ENCODE assay signal across 6 cellular contexts in genomic region chrX:48540480-48540879, GRCh38. TPM values are rescaled to one million over a fixed set of nuclear protein-coding genes. Genes with fewer than 3 reads are reported as not detected.
DNase-seq lines count a peak whose midpoint lies in the region; ATAC-seq and TF ChIP-seq lines count a peak whose summit lies in the region.

No MANE protein-coding gene starts in this region.

- no peak overlapping the region for H3K4me3 ChIP-seq in CD4-positive, alpha-beta memory T cell (ENCODE audit: low read length in 2 of 2)
- peak overlapping the region; percentile 72 for H3K4me3 ChIP-seq in WI38 (ENCODE audit: low read depth, low read length)
- no peak overlapping the region for H3K4me3 ChIP-seq in mesendoderm (ENCODE audit: low read length)

- no peaks in the 10 kb centered on the region for H3K27me3 ChIP-seq in CD4-positive, alpha-beta memory T cell (ENCODE audit: insufficient read depth, low read length)
- no peaks in the 10 kb centered on the region for H3K27me3 ChIP-seq in mesendoderm (ENCODE audit: insufficient read depth, low read length, poor library complexity)

- no peak overlapping the region for H3K4me2 ChIP-seq in mesendoderm (ENCODE audit: low read length)

- H3K79me1 ChIP-seq in mesendoderm (ENCODE audit: low read length) = no peaks in the 10 kb centered on the region

- H3K9me3 ChIP-seq in CD4-positive, alpha-beta memory T cell (ENCODE audit: control insufficient read depth in 1 of 2, low read length in 2 of 2) = no peaks in the 10 kb centered on the region

- peaks cover 13 to 24% (median 17%) of the 10 kb centered on the region in 4 donors for H3K4me1 Mint-ChIP-seq in CD4-positive, alpha-beta memory T cell

- peaks cover 20% of the 10 kb centered on the region for H3K4me1 ChIP-seq in CD4-positive, alpha-beta memory T cell (ENCODE audit: insufficient read depth, low read length)
- H3K4me1 ChIP-seq in mesendoderm (ENCODE audit: control insufficient read depth, low read depth, low read length) = no peaks in the 10 kb centered on the region

- H4K5ac ChIP-seq in mesendoderm (ENCODE audit: low read length) = no peak overlapping the region

- no peak overlapping the region for H4K8ac ChIP-seq in mesendoderm (ENCODE audit: low read depth, low read length)

- no CpG with 5 or more reads among the region's 7 CpGs for WGBS in mesendoderm (ENCODE audit: extremely low coverage, insufficient coverage, low lambda C conversion rate)

- peaks cover 4 to 27% of the 10 kb centered on the region in 2 donors for H3K36me3 Mint-ChIP-seq in CD4-positive, alpha-beta memory T cell

- no peaks in the 10 kb centered on the region for H3K9me3 Mint-ChIP-seq in CD4-positive, alpha-beta memory T cell

- H2AK5ac ChIP-seq in mesendoderm (ENCODE audit: low read length) = no peak overlapping the region

- no peak overlapping the region for H3K23ac ChIP-seq in mesendoderm (ENCODE audit: low read length)

- intact Hi-C loops in CD4-positive, alpha-beta memory T cell (cut with micrococcal nuclease) = no loop called here

- ATAC-seq in HG02884 (IDR thresholded peaks at IDR 0.05; ENCODE audit: unreplicated experiment) = no peak

- peak overlapping the region; percentile 85 to 99 (median 95) for H3K27ac Mint-ChIP-seq in CD4-positive, alpha-beta memory T cell

- no peak overlapping the region for H3K4ac ChIP-seq in mesendoderm (ENCODE audit: low read depth, low read length)

- no peak for DNase-seq in CD4-positive, alpha-beta memory T cell
- DNase-seq in mesendoderm = peak; percentile 22
- DNase-seq in NCI-H1092 (lab: John Stamatoyannopoulos, UW) = no peak
- no peak for DNase-seq in globus pallidus (ENCODE audit: low spot score)

- H2BK120ac ChIP-seq in mesendoderm (ENCODE audit: low read depth, low read length) = no peak overlapping the region

- no peaks in the 10 kb centered on the region for H3K36me3 ChIP-seq in CD4-positive, alpha-beta memory T cell (ENCODE audit: insufficient read depth, low read length)
- no peaks in the 10 kb centered on the region for H3K36me3 ChIP-seq in mesendoderm (ENCODE audit: control insufficient read depth, insufficient read depth, low read length)

- no peak for TF ChIP-seq CTCF in WI38 (IDR thresholded peaks at IDR 0.05; ENCODE audit: low read depth, low read length)

- H3K79me2 ChIP-seq in mesendoderm (ENCODE audit: control insufficient read depth, insufficient read depth, low read length) = no peaks in the 10 kb centered on the region

- H3K56ac ChIP-seq in mesendoderm (ENCODE audit: low read length) = no peak overlapping the region

- no peak overlapping the region for H2BK5ac ChIP-seq in mesendoderm (ENCODE audit: low read length)

- no peak overlapping the region for H3K9ac ChIP-seq in mesendoderm (ENCODE audit: low read length)

- POLR2A ChIA-PET in CD4-positive, alpha-beta memory T cell (lab: Charles Lee; ENCODE audit: partially characterized antibody) = interaction anchor here (1.0 to 4.0 kb wide), 12 partner anchors 8 to 457 kb away, joined by 3 to 49 read pairs (median 8); partner anchors contain the start of genes EBP, FTSJ1, HDAC6 and OTUD5

- no peak overlapping the region for H2BK15ac ChIP-seq in mesendoderm (replicated peaks; ENCODE audit: low read depth)

- H3K4me3 Mint-ChIP-seq in CD4-positive, alpha-beta memory T cell = peak overlapping the region; percentile 83 to 92 (median 88)

- no peak overlapping the region for H3K18ac ChIP-seq in mesendoderm (ENCODE audit: low read length)

- H3K27ac ChIP-seq in CD4-positive, alpha-beta memory T cell (ENCODE audit: low read depth, low read length) = peak overlapping the region; percentile 95
- no peak overlapping the region for H3K27ac ChIP-seq in mesendoderm (ENCODE audit: low read depth, low read length)

- no peaks in the 10 kb centered on the region for H3K27me3 Mint-ChIP-seq in CD4-positive, alpha-beta memory T cell

- CTCF ChIA-PET in CD4-positive, alpha-beta memory T cell (lab: Charles Lee; ENCODE audit: partially characterized antibody) = interaction anchor here (0.9 to 3.2 kb wide), 9 partner anchors 9 to 471 kb away, joined by 3 to 17 read pairs (median 4); partner anchors contain the start of genes RBM3 and SLC38A5

RNA-seq across cellular contexts. Expression of gene TBC1D25, which starts 1.0 kb away (rescaled TPM):
- 10 to 100 TPM; 22.8 to 24.5 TPM for total RNA-seq in CD4-positive, alpha-beta memory T cell
- polyA plus RNA-seq in CD4-positive, alpha-beta memory T cell = 10 to 100 TPM; 18.6 to 21.1 TPM
- polyA plus RNA-seq in mesendoderm (2013, experiment 1 of 2) = 4.4 TPM
- polyA plus RNA-seq in mesendoderm (2013, experiment 2 of 2) = 4.6 TPM

RNA-seq across cellular contexts. Expression of gene EBP, which starts 18.9 kb away (rescaled TPM):
- 10 to 100 TPM; 32.1 to 35.9 TPM for total RNA-seq in CD4-positive, alpha-beta memory T cell
- 100 to 1,000 TPM in 1 of 2 donors, 10 to 100 TPM in 1; 80.5 to 130 TPM for polyA plus RNA-seq in CD4-positive, alpha-beta memory T cell
- 81.5 TPM for polyA plus RNA-seq in mesendoderm (2013, experiment 1 of 2)
- 84.1 TPM for polyA plus RNA-seq in mesendoderm (2013, experiment 2 of 2)

RNA-seq across cellular contexts. Expression of gene PORCN, which starts 31.7 kb away (rescaled TPM):
- 10 to 100 TPM; 15.3 to 15.4 TPM for total RNA-seq in CD4-positive, alpha-beta memory T cell
- 10 to 100 TPM; 10.6 to 13.8 TPM for polyA plus RNA-seq in CD4-positive, alpha-beta memory T cell
- 7.3 TPM for polyA plus RNA-seq in mesendoderm (2013, experiment 1 of 2)
- polyA plus RNA-seq in mesendoderm (2013, experiment 2 of 2) = 6.8 TPM

RNA-seq across cellular contexts. Expression of gene RBM3, which starts 33.8 kb away (rescaled TPM):
- 100 to 1,000 TPM; 169 to 173 TPM for total RNA-seq in CD4-positive, alpha-beta memory T cell
- 100 to 1,000 TPM; 247 to 282 TPM for polyA plus RNA-seq in CD4-positive, alpha-beta memory T cell
- 275 TPM for polyA plus RNA-seq in mesendoderm (2013, experiment 1 of 2)
- 282 TPM for polyA plus RNA-seq in mesendoderm (2013, experiment 2 of 2)

RNA-seq across cellular contexts. Expression of gene WDR13, which starts 56.8 kb away (rescaled TPM):
- 10 to 100 TPM; 47.4 to 49.7 TPM for total RNA-seq in CD4-positive, alpha-beta memory T cell
- 10 to 100 TPM; 41.8 to 67.9 TPM for polyA plus RNA-seq in CD4-positive, alpha-beta memory T cell
- polyA plus RNA-seq in mesendoderm (2013, experiment 1 of 2) = 8.9 TPM
- polyA plus RNA-seq in mesendoderm (2013, experiment 2 of 2) = 8.7 TPM
